In genomic region chr1:47834326-47834725, GRCh38 we compare ENCODE assay signal across 29 cellular contexts.
"Had no signal": no experiment of that assay in that cellular context is flagged by ENCODE, and none has a peak within 500 bp of the region (broad histone marks: within the 10 kb centered on the region; RNA-seq: fewer than 3 reads in every experiment).

No MANE protein-coding gene starts in this region.

- H3K27me3 ChIP-seq: ascending aorta, breast epithelium, colonic mucosa, esophagus squamous epithelium had no signal

- H3K9me3 ChIP-seq: colonic mucosa had no signal

- H3K27ac ChIP-seq: breast epithelium, cardiac muscle cell, colonic mucosa, epithelial cell of prostate, esophagus squamous epithelium had no signal

- FAIRE-seq: endometrium, endothelial cell of umbilical vein, frontal cortex had no signal

- H3K4me1 Mint-ChIP-seq: activated CD4-positive, alpha-beta memory T cell treated with anti-CD3 and anti-CD28 coated beads, Interleukin-2, amount 10 ng/mL, durations not matched to agents 7 days and 5 days; activated CD4-positive, alpha-beta T cell treated with anti-CD3 and anti-CD28 coated beads, Interleukin-2, amount 10 ng/mL, durations not matched to agents 7 days and 5 days; activated naive CD4-positive, alpha-beta T cell treated with anti-CD3 and anti-CD28 coated beads, Interleukin-2, amount 10 ng/mL, durations not matched to agents 7 days and 5 days; activated naive CD8-positive, alpha-beta T cell treated with anti-CD3 and anti-CD28 coated beads, Interleukin-2, amount 10 ng/mL, durations not matched to agents 7 days and 5 days had no signal

- H3K4me1 ChIP-seq: breast epithelium had no signal

- H3K36me3 Mint-ChIP-seq: activated naive CD4-positive, alpha-beta T cell treated with anti-CD3 and anti-CD28 coated beads, Interleukin-2, amount 10 ng/mL, durations not matched to agents 7 days and 5 days; activated naive CD4-positive, alpha-beta T cell treated with anti-CD3 and anti-CD28 coated beads, Interleukin-2, amount 50 U/mL, for 72 hours; activated naive CD8-positive, alpha-beta T cell treated with anti-CD3 and anti-CD28 coated beads, Interleukin-2, amount 10 ng/mL, durations not matched to agents 7 days and 5 days had no signal

- H3K27ac Mint-ChIP-seq: activated CD4-positive, alpha-beta memory T cell treated with anti-CD3 and anti-CD28 coated beads, Interleukin-2, amount 10 ng/mL, durations not matched to agents 7 days and 5 days; activated CD4-positive, alpha-beta T cell treated with anti-CD3 and anti-CD28 coated beads, Interleukin-2, amount 10 ng/mL, durations not matched to agents 7 days and 5 days; activated naive CD4-positive, alpha-beta T cell treated with anti-CD3 and anti-CD28 coated beads, Interleukin-2, amount 10 ng/mL, durations not matched to agents 7 days and 5 days; activated naive CD4-positive, alpha-beta T cell treated with anti-CD3 and anti-CD28 coated beads, Interleukin-2, amount 50 U/mL, for 72 hours; activated naive CD8-positive, alpha-beta T cell treated with anti-CD3 and anti-CD28 coated beads, Interleukin-2, amount 10 ng/mL, durations not matched to agents 7 days and 5 days; activated T-cell treated with anti-CD3 and anti-CD28 coated beads, Interleukin-2, amount 50 U/mL, for 24 hours; activated T-cell treated with anti-CD3 and anti-CD28 coated beads, Interleukin-2, amount 50 U/mL, for 72 hours; brain; WTC11 had no signal

- DNase-seq: activated CD4-positive, alpha-beta memory T cell treated with anti-CD3 and anti-CD28 coated beads, Interleukin-2, amount 10 ng/mL, durations not matched to agents 7 days and 5 days; activated CD4-positive, alpha-beta T cell treated with anti-CD3 and anti-CD28 coated beads for 1 hour; activated CD4-positive, alpha-beta T cell treated with anti-CD3 and anti-CD28 coated beads for 4 hours; activated CD4-positive, alpha-beta T cell treated with anti-CD3 and anti-CD28 coated beads, Interleukin-2, amount 10 ng/mL, durations not matched to agents 7 days and 5 days; activated CD4-positive, alpha-beta T cell treated with anti-CD3 and anti-CD28 coated beads, Interleukin-2, amount 50 U/mL, for 4 hours; activated CD8-positive, alpha-beta memory T cell treated with anti-CD3 and anti-CD28 coated beads, Interleukin-2, amount 50 U/mL, for 48 hours; activated gamma-delta T cell; activated naive CD4-positive, alpha-beta T cell; activated naive CD4-positive, alpha-beta T cell treated with anti-CD3 and anti-CD28 coated beads, Interleukin-2, amount 10 ng/mL, durations not matched to agents 7 days and 5 days; activated naive CD8-positive, alpha-beta T cell treated with anti-CD3 and anti-CD28 coated beads, Interleukin-2, amount 10 ng/mL, durations not matched to agents 7 days and 5 days; activated T-cell treated with anti-CD3 and anti-CD28 coated beads for 4 hours; activated T-cell treated with anti-CD3 and anti-CD28 coated beads, Interleukin-2, amount 50 U/mL, for 24 hours; activated T-cell treated with anti-CD3 and anti-CD28 coated beads, Interleukin-2, amount 50 U/mL, for 72 hours; central memory CD4-positive, alpha-beta T cell; cerebellar nuclear complex; colonic mucosa; effector CD8-positive, alpha-beta T cell; esophagus squamous epithelium; T-helper 2 cell had no signal

- H3K36me3 ChIP-seq: ascending aorta, breast epithelium, cardiac muscle cell, colonic mucosa, esophagus squamous epithelium had no signal

- H3K4me3 Mint-ChIP-seq: activated CD4-positive, alpha-beta memory T cell treated with anti-CD3 and anti-CD28 coated beads, Interleukin-2, amount 10 ng/mL, durations not matched to agents 7 days and 5 days; activated CD4-positive, alpha-beta T cell treated with anti-CD3 and anti-CD28 coated beads, Interleukin-2, amount 10 ng/mL, durations not matched to agents 7 days and 5 days; activated naive CD4-positive, alpha-beta T cell treated with anti-CD3 and anti-CD28 coated beads, Interleukin-2, amount 10 ng/mL, durations not matched to agents 7 days and 5 days; activated naive CD8-positive, alpha-beta T cell treated with anti-CD3 and anti-CD28 coated beads, Interleukin-2, amount 10 ng/mL, durations not matched to agents 7 days and 5 days; activated T-cell treated with anti-CD3 and anti-CD28 coated beads, Interleukin-2, amount 50 U/mL, for 24 hours; activated T-cell treated with anti-CD3 and anti-CD28 coated beads, Interleukin-2, amount 50 U/mL, for 72 hours; brain; WTC11 had no signal

- ATAC-seq: activated naive CD4-positive, alpha-beta T cell treated with anti-CD3 and anti-CD28 coated beads, Interleukin-2, amount 50 U/mL, for 72 hours; activated T-cell treated with anti-CD3 and anti-CD28 coated beads, Interleukin-2, amount 50 U/mL, for 72 hours; WTC11 had no signal

- H3K4me3 ChIP-seq: ascending aorta, breast epithelium, cardiac muscle cell, colonic mucosa, esophagus squamous epithelium had no signal
